In the genomic region with DNA sequence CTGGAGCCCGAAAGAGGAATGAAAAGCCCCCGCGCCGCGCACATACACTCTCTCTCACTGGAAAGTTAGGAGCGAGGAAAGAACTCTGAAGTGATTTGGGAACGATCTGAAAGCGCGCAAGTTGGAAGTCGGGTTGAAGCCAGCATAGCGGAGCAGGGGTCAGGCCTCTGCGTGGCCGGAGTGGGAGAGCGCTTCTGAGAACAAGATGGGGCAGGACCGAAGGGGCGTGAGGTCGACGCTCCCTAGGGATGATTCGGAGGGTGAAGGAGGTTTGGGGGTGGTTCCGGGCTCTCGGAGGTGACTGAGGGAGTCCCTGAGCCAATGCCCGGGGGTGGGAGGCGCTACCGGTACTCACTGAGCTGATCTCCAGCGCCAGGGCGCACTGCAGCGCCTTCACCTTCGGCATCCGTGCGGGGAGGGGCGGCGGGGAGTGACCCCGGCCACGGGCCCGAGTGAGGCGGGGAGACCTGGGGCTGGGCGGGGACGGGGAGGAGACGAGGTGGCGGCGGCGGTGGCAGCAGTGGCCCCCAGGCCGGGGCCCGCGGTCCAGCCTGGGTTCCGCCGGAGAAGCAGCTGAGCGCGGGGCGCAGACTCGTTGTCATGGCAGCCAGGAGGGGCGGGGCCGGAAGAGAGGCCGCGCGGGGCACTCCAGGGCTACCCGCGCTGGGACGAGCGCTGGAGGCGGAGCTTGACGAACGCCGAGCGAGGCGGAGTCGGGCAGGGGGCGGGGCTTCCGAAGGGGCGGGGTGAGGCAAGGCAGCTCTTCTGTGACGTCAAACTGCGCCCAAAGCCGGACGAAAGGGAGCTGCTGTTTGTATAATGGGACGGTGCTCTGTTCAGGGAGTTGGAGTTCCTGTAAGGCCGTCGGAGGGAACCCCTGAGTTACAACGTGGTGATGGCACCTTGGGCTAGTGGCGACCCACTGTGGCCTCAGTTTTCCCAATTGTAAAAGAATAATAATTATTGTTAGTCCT, we compare ENCODE assay signal across 1 cellular context.
TF ChIP-seq lines count a peak whose summit lies in the region.

A gene (minus strand): TSS at position 602 of the 974 bp plus-strand sequence. CDS start 196 bp downstream, at position 406.

TF ChIP-seq in HCT116, 20 proteins besides CTCF, POLR2A, EP300 and RAD21 (continued from another document):
- no peak for TF ChIP-seq SRF (IDR thresholded peaks at IDR 0.05; ENCODE audit: low read depth)
